ENCODE assay signal across 11 cellular contexts in the genomic region with DNA sequence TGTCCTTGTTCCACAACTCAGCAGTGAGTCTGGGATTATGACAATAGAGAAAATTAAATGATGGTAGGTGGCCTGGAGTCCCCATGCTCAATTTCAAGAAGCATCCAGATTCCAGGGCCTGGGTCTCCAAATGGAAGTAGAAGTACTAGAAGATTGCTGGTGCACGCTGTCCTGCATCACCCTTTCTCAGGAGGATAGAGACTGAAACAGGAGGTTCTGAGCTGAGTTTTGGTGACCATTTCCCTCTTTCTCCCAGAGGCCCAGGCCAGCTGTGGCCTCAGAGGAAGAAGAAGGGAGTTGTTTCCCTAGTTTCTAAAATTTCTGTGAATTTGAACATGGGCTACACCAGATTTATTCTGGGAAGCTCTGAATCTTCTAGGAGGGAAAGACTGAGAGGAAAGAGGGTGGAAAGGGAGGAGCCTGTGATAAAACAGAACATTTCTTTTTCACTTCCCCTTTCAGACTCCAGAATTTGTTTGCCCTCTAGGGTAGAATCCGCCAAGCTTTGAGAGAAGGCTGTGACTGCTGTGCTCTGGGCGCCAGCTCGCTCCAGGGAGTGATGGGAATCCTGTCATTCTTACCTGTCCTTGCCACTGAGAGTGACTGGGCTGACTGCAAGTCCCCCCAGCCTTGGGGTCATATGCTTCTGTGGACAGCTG. TPM values are rescaled to one million over a fixed set of nuclear protein-coding genes. Genes with fewer than 3 reads are reported as not detected.
DNase-seq lines count a peak whose midpoint lies in the region; ATAC-seq lines count a peak whose summit lies in the region.
"Not testable (repeated sequence)": the region's sequence is repeated elsewhere in the genome, so short reads cannot be mapped to it uniquely, and the experiment has no call there.
"Had no signal": no experiment of that assay in that cellular context is flagged by ENCODE, and none has a peak within 500 bp of the region (broad histone marks: within the 10 kb centered on the region; RNA-seq: fewer than 3 reads in every experiment).

No MANE protein-coding gene starts in this region.

- H3K9me3 Mint-ChIP-seq in stimulated activated memory B cell treated with anti-CD40 and anti-IgM and Interleukin-4, amounts not matched to agents 10 μg/mL and 1 μg/mL and 100 μg/mL, for 72 hours = not testable (repeated sequence)

- not testable (repeated sequence) for H3K27me3 Mint-ChIP-seq in stimulated activated memory B cell treated with anti-CD40 and anti-IgM and Interleukin-4, amounts not matched to agents 10 μg/mL and 1 μg/mL and 100 μg/mL, for 72 hours

- not testable (repeated sequence) for H3K4me1 Mint-ChIP-seq in stimulated activated memory B cell treated with anti-CD40 and anti-IgM and Interleukin-4, amounts not matched to agents 10 μg/mL and 1 μg/mL and 100 μg/mL, for 72 hours

- not testable (repeated sequence) for H3K27ac Mint-ChIP-seq in stimulated activated memory B cell treated with anti-CD40 and anti-IgM and Interleukin-4, amounts not matched to agents 10 μg/mL and 1 μg/mL and 100 μg/mL, for 72 hours

- intact Hi-C loops in Right ventricle myocardium inferior (cut with DNase I) = not testable (repeated sequence)

- not testable (repeated sequence) for DNase-seq in Right ventricle myocardium inferior (ENCODE audit: missing footprints)

- peak; percentile 46 for ATAC-seq in GM18520 (IDR thresholded peaks at IDR 0.05; ENCODE audit: unreplicated experiment)
- peak; percentile 79 for ATAC-seq in GM19395 (IDR thresholded peaks at IDR 0.05; ENCODE audit: unreplicated experiment)
- ATAC-seq in GM21526 (IDR thresholded peaks at IDR 0.05; ENCODE audit: low FRiP score, unreplicated experiment) = peak; percentile 56
- ATAC-seq in HG02678 (IDR thresholded peaks at IDR 0.05; ENCODE audit: unreplicated experiment) = peak; percentile 76
- ATAC-seq in HG03060 (IDR thresholded peaks at IDR 0.05; ENCODE audit: low read depth, unreplicated experiment) = peak; percentile 45
- peak; percentile 73 for ATAC-seq in HG03432 (IDR thresholded peaks at IDR 0.05; ENCODE audit: unreplicated experiment)
- peak; percentile 57 for ATAC-seq in Right ventricle myocardium inferior
- ATAC-seq in stimulated activated memory B cell treated with anti-CD40 and anti-IgM and Interleukin-4, amounts not matched to agents 10 μg/mL and 1 μg/mL and 100 μg/mL, for 72 hours = peak; percentile 82

- not testable (repeated sequence) for H3K36me3 Mint-ChIP-seq in stimulated activated memory B cell treated with anti-CD40 and anti-IgM and Interleukin-4, amounts not matched to agents 10 μg/mL and 1 μg/mL and 100 μg/mL, for 72 hours

- not testable (repeated sequence) for H3K4me3 Mint-ChIP-seq in stimulated activated memory B cell treated with anti-CD40 and anti-IgM and Interleukin-4, amounts not matched to agents 10 μg/mL and 1 μg/mL and 100 μg/mL, for 72 hours

RNA-seq across cellular contexts. Expression of a gene that starts 31.4 kb away (rescaled TPM):
- total RNA-seq in Right ventricle myocardium inferior = 31.4 TPM
- total RNA-seq: CD4-positive, CD25-positive, alpha-beta regulatory T cell; osteocyte had no signal

RNA-seq across cellular contexts. Expression of a gene that starts 50.0 kb away (rescaled TPM):
- total RNA-seq in Right ventricle myocardium inferior = 4.8 TPM
- total RNA-seq: CD4-positive, CD25-positive, alpha-beta regulatory T cell; kidney epithelial cell; osteocyte had no signal

RNA-seq across cellular contexts. Expression of a gene that starts 56.7 kb away (rescaled TPM):
- total RNA-seq in Right ventricle myocardium inferior = 1.1 TPM
- total RNA-seq: CD4-positive, CD25-positive, alpha-beta regulatory T cell; osteocyte had no signal
